Comparison of ENCODE assay signal across 13 cellular contexts in genomic region chrX:41302293-41302868, GRCh38. TPM values are rescaled to one million over a fixed set of nuclear protein-coding genes. Genes with fewer than 3 reads are reported as not detected.
DNase-seq lines count a peak whose midpoint lies in the region; ATAC-seq, FAIRE-seq and TF ChIP-seq lines count a peak whose summit lies in the region.
"Had no signal": no experiment of that assay in that cellular context is flagged by ENCODE, and none has a peak within 500 bp of the region (broad histone marks: within the 10 kb centered on the region; RNA-seq: fewer than 3 reads in every experiment).

No MANE protein-coding gene starts in this region.

- CTCF ChIA-PET in HepG2 (lab: Yijun Ruan, JAX; ENCODE audit: low intra/inter-chr PET ratio, low total read pairs), result no interaction called here

- no peak overlapping the region for H3K4me3 ChIP-seq in HepG2 (replicated peaks in 1 of 3; ENCODE audit: insufficient read depth in 1 of 3, low read depth in 2 of 3, low read length in 3 of 3)

- no peaks in the 10 kb centered on the region for H4K20me1 ChIP-seq in HepG2 (ENCODE audit: insufficient read depth, low read length)

- FAIRE-seq in HepG2 (lab: Jason Lieb, UNC), result no peak
- FAIRE-seq: small intestine had no signal

- no peaks in the 10 kb centered on the region for H3K4me1 ChIP-seq in HepG2 (ENCODE audit: insufficient read depth, low read length)

- ATAC-seq in HepG2 (peak; percentile 48; the same call in 2 of the 3 replicates), GM18909 (IDR thresholded peaks at IDR 0.05; ENCODE audit: poor library complexity, unreplicated experiment) (no peak)

- POLR2A ChIA-PET in HepG2 (lab: Yijun Ruan, JAX), result no interaction called here

- intact Hi-C loops in HepG2 (cut with micrococcal nuclease; ENCODE audit: unreplicated experiment), result no loop called here

- no TSS peak for BruUV-seq in HepG2 (replicated peaks; lab: Mats Ljungman, UMichigan)

- H3K9ac ChIP-seq in HepG2 (ENCODE audit: insufficient read depth, low read depth, low read length), result no peak overlapping the region

- no peak overlapping the region for H2AFZ ChIP-seq in HepG2 (ENCODE audit: low read length)

- no peaks in the 10 kb centered on the region for H3K9me3 ChIP-seq in HepG2 (ENCODE audit: low read length)

- no peak overlapping the region for H3K27ac ChIP-seq in HepG2 (ENCODE audit: extremely low read length, insufficient read depth, low read length)

- 0 out of 2 replicates have a peak overlapping the region, but pooled peaks have one; percentile 7 for H3K4me2 ChIP-seq in HepG2 (ENCODE audit: low read depth, low read length)

- H3K79me2 ChIP-seq in HepG2 (ENCODE audit: insufficient read depth, low read length), result no peaks in the 10 kb centered on the region

- H3K27me3 ChIP-seq in HepG2 (ENCODE audit: control insufficient read depth in 1 of 2, insufficient read depth in 2 of 2, low read length in 2 of 2), result no peaks in the 10 kb centered on the region

- H3K36me3 ChIP-seq in HepG2 (replicated peaks in 1 of 2; ENCODE audit: control insufficient read depth in 1 of 2, insufficient read depth in 2 of 2, low read length in 2 of 2), result no peaks in the 10 kb centered on the region

- DNase-seq in DMS79 treated with DMSO at 0.1 percent for 48 hours (lab: John Stamatoyannopoulos, UW) (peak; percentile 8), HuH-7.5 (ENCODE audit: low spot score) (peak; percentile 26), T1000 (lab: John Stamatoyannopoulos, UW) (peak; percentile 57), HepG2 (ENCODE audit: low spot score) (no peak), OCI-M2 (lab: John Stamatoyannopoulos, UW; ENCODE audit: unreplicated experiment) (no peak)
- DNase-seq in activated CD4-positive, alpha-beta T cell treated with anti-CD3 and anti-CD28 coated beads, Interleukin-2, amount 50 U/mL, for 48 hours, result no peak
- DNase-seq: activated T-cell treated with anti-CD3 and anti-CD28 coated beads, Interleukin-2, amount 50 U/mL, for 1 hour; CD4-positive, CD25-positive, alpha-beta regulatory T cell; cerebellar nuclear complex; H9; nucleus accumbens; small intestine had no signal

- TF ChIP-seq CTCF in HepG2 (CRISPR knock-in tag; IDR thresholded peaks at IDR 0.05), result no peak

- TF ChIP-seq EP300 in HepG2 (IDR thresholded peaks at IDR 0.05; ENCODE audit: low read depth in 2 of 2, low read length in 2 of 2) (no peak), HepG2 (CRISPR knock-in tag; IDR thresholded peaks at IDR 0.05; ENCODE audit: borderline replicate concordance) (no peak)

- 0% methylated on average over 5 of the region's 9 CpGs for WGBS in HepG2 (ENCODE audit: low lambda C conversion rate)

- no peak for TF ChIP-seq RAD21 in HepG2 (CRISPR knock-in tag; IDR thresholded peaks at IDR 0.05)

- in situ Hi-C loops in HepG2 (cut with HindIII; ENCODE audit: extremely low pct_ligation_motif_present, low pct_unique_long_range_greater_than_20kb), result no loop called here

- TF ChIP-seq POLR2A in HepG2 (IDR thresholded peaks at IDR 0.05; ENCODE audit: insufficient read depth in 1 of 2, low read depth in 2 of 2, low read length in 2 of 2), result no peak

TF ChIP-seq in HepG2, 621 proteins besides CTCF, POLR2A, EP300 and RAD21:
- TF ChIP-seq DNMT1 (CRISPR knock-in tag; IDR thresholded peaks at IDR 0.05) (no peak), ZNF891 (CRISPR knock-in tag; IDR thresholded peaks at IDR 0.05) (no peak), TMF1 (CRISPR knock-in tag; IDR thresholded peaks at IDR 0.05; ENCODE audit: low read depth) (no peak), ARNT2 (CRISPR knock-in tag; IDR thresholded peaks at IDR 0.05; ENCODE audit: low read depth) (no peak), ZNF768 (CRISPR knock-in tag; IDR thresholded peaks at IDR 0.05) (no peak), MIXL1 (CRISPR knock-in tag; IDR thresholded peaks at IDR 0.05) (no peak), DPF2 (CRISPR knock-in tag; IDR thresholded peaks at IDR 0.05; ENCODE audit: borderline replicate concordance, low read depth) (no peak), KLF12 (CRISPR knock-in tag; IDR thresholded peaks at IDR 0.05; ENCODE audit: borderline replicate concordance) (no peak), ZNF782 (CRISPR knock-in tag; IDR thresholded peaks at IDR 0.05; ENCODE audit: borderline replicate concordance) (no peak), MAFG (CRISPR knock-in tag; IDR thresholded peaks at IDR 0.05) (no peak), IRX3 (CRISPR knock-in tag; IDR thresholded peaks at IDR 0.05; ENCODE audit: borderline replicate concordance, low read depth) (no peak), ZNF121 (CRISPR knock-in tag; IDR thresholded peaks at IDR 0.05) (no peak), SRSF1 (optimal IDR thresholded peaks at IDR 0.05; ENCODE audit: low read depth, low read length) (no peak), TOPORS (CRISPR knock-in tag; IDR thresholded peaks at IDR 0.05) (no peak), KMT2A (CRISPR knock-in tag; IDR thresholded peaks at IDR 0.05) (no peak)

RNA-seq across cellular contexts. Expression of gene DDX3X, which starts 31.6 kb away (rescaled TPM):
- total RNA-seq in HepG2 (2016; rRNA removed; fragmentation: Illumina TruSeq; extraction: Trizol), result 239 and 370 TPM in 2 replicates
- total RNA-seq in HepG2 (2016; cell fraction: cytosol; rRNA removed; fragmentation: Illumina TruSeq; extraction: Trizol; ENCODE audit: low read depth), result 10.9 and 11.5 TPM in 2 replicates
- 250 and 342 TPM in 2 replicates for total RNA-seq in HepG2 (2016; cell fraction: insoluble cytoplasmic fraction; rRNA removed; fragmentation: Illumina TruSeq; extraction: Trizol)
- total RNA-seq in HepG2 (2016; cell fraction: membrane; rRNA removed; fragmentation: Illumina TruSeq; extraction: Trizol), result 50.1 and 56.9 TPM in 2 replicates
- total RNA-seq in HepG2 (2016; cell fraction: nucleus; rRNA removed; fragmentation: Illumina TruSeq; extraction: Trizol), result 205 and 220 TPM in 2 replicates
- 53.0 and 53.5 TPM in 2 replicates for polyA plus RNA-seq in HepG2 (2011; rRNA removed)
- 22.8 and 38.5 TPM in 2 replicates for polyA plus RNA-seq in HepG2 (2011; cell fraction: cytosol; rRNA removed)
- polyA plus RNA-seq in HepG2 (2011; cell fraction: nucleus; rRNA removed), result 46.9 and 70.9 TPM in 2 replicates
- 111 and 117 TPM in 2 replicates for polyA plus RNA-seq in HepG2 (2012)
- 3.4 and 4.0 TPM in 2 replicates for polyA plus RNA-seq in HepG2 (2016; cell fraction: cytosol; fragmentation: Illumina TruSeq; extraction: Trizol; ENCODE audit: low read depth)
- 216 and 226 TPM in 2 replicates for polyA plus RNA-seq in HepG2 (2016; cell fraction: insoluble cytoplasmic fraction; fragmentation: Illumina TruSeq; extraction: Trizol; ENCODE audit: low read depth)
- 12.2 and 15.8 TPM in 2 replicates for polyA plus RNA-seq in HepG2 (2016; cell fraction: membrane; fragmentation: Illumina TruSeq; extraction: Trizol; ENCODE audit: low read depth)
- polyA plus RNA-seq in HepG2 (2016; cell fraction: nucleus; fragmentation: Illumina TruSeq; extraction: Trizol; ENCODE audit: insufficient read depth, low read depth), result 181 and 195 TPM in 2 replicates
- polyA minus RNA-seq in HepG2 (2011; rRNA and poly(A)+ RNA removed; ENCODE audit: low replicate concordance), result 87.7 and 227 TPM in 2 replicates
- 89.6 and 98.9 TPM in 2 replicates for polyA minus RNA-seq in HepG2 (2011; cell fraction: cytosol; rRNA and poly(A)+ RNA removed)
- polyA minus RNA-seq in HepG2 (2011; cell fraction: nucleus; rRNA and poly(A)+ RNA removed), result 324 and 365 TPM in 2 replicates

Comparison
In these comparisons a context has a peak if more than half of its experiments do, and no peak if none do; other contexts are left out.
1. DNase-seq: peak in DMS79 treated with DMSO at 0.1 percent for 48 hours (single experiment), HuH-7.5 (single experiment) and T1000 (single experiment); none in HepG2 (single experiment), OCI-M2 (single experiment) and activated CD4-positive, alpha-beta T cell treated with anti-CD3 and anti-CD28 coated beads, Interleukin-2, amount 50 U/mL, for 48 hours (0 of 2).